In genomic region chr4:112085156-112086035, GRCh38 we compare ENCODE assay signal across 19 cellular contexts. TPM values are rescaled to one million over a fixed set of nuclear protein-coding genes. Genes with fewer than 3 reads are reported as not detected.
A peak's percentile ranks its signal among the peaks of the same experiment; 100 is the strongest.
DNase-seq lines count a peak whose midpoint lies in the region; ATAC-seq and TF ChIP-seq lines count a peak whose summit lies in the region.
"Had no signal": no experiment of that assay in that cellular context is flagged by ENCODE, and none has a peak within 500 bp of the region (broad histone marks: within the 10 kb centered on the region; RNA-seq: fewer than 3 reads in every experiment).

No MANE protein-coding gene starts in this region.

- no peak for DNase-seq in activated naive CD8-positive, alpha-beta T cell treated with anti-CD3 and anti-CD28 coated beads, Interleukin-2, amount 10 ng/mL, durations not matched to agents 7 days and 5 days
- no peak for DNase-seq in activated naive CD8-positive, alpha-beta T cell treated with anti-CD3 and anti-CD28 coated beads for 36 hours
- peak; percentile 68 for DNase-seq in NB4 (ENCODE audit: low read depth)
- peak; percentile 26 to 54 for DNase-seq in cardiac fibroblast (ENCODE audit: low read depth in 2 of 2)
- no peak for DNase-seq in spleen
- no peak for DNase-seq in NCI-H2227 treated with DMSO at 0.1 percent for 48 hours (lab: John Stamatoyannopoulos, UW)
- no peak for DNase-seq in central memory CD4-positive, alpha-beta T cell
- no peak for DNase-seq in occipital lobe (lab: John Stamatoyannopoulos, UW)
- DNase-seq: 8988T; activated T-cell treated with anti-CD3 and anti-CD28 coated beads, Interleukin-2, amount 50 U/mL, for 72 hours; amygdala; CD8-positive, alpha-beta memory T cell; cortex of kidney; HFFc6; KBM-7; NCI-H2081 treated with DMSO at 0.1 percent for 48 hours; NK-92 treated with Interleukin-12 subunit alpha and Interleukin-12 subunit beta, amount 100 ng/mL, for 24 hours; thyroid gland had no signal

- peaks cover 18% of the 10 kb centered on the region for H3K27me3 Mint-ChIP-seq in activated naive CD8-positive, alpha-beta T cell treated with anti-CD3 and anti-CD28 coated beads, Interleukin-2, amount 10 ng/mL, durations not matched to agents 7 days and 5 days
- H3K27me3 Mint-ChIP-seq in activated naive CD8-positive, alpha-beta T cell treated with anti-CD3 and anti-CD28 coated beads for 36 hours = peaks cover 4% of the 10 kb centered on the region

- POLR2A ChIA-PET in activated naive CD8-positive, alpha-beta T cell treated with anti-CD3 and anti-CD28 coated beads, Interleukin-2, amount 10 ng/mL, durations not matched to agents 7 days and 5 days (lab: Charles Lee) = no interaction called here

- peak overlapping the region in 5 of 8 donors; percentile 21 to 63 (median 58) for H3K27ac ChIP-seq in spleen
- H3K27ac ChIP-seq: prostate gland, thyroid gland had no signal

- no peaks in the 10 kb centered on the region for H3K27me3 ChIP-seq in spleen (replicated peaks in 1 of 7)
- H3K27me3 ChIP-seq: thyroid gland had no signal

- peak overlapping the region; percentile 43 for H3K27ac Mint-ChIP-seq in activated naive CD8-positive, alpha-beta T cell treated with anti-CD3 and anti-CD28 coated beads, Interleukin-2, amount 10 ng/mL, durations not matched to agents 7 days and 5 days
- no peak overlapping the region for H3K27ac Mint-ChIP-seq in activated naive CD8-positive, alpha-beta T cell treated with anti-CD3 and anti-CD28 coated beads for 36 hours
- H3K27ac Mint-ChIP-seq: activated T-cell treated with anti-CD3 and anti-CD28 coated beads, Interleukin-2, amount 50 U/mL, for 72 hours; CD8-positive, alpha-beta memory T cell had no signal

- no peaks in the 10 kb centered on the region for H3K9me3 Mint-ChIP-seq in activated naive CD8-positive, alpha-beta T cell treated with anti-CD3 and anti-CD28 coated beads, Interleukin-2, amount 10 ng/mL, durations not matched to agents 7 days and 5 days
- peaks cover 4% of the 10 kb centered on the region for H3K9me3 Mint-ChIP-seq in activated naive CD8-positive, alpha-beta T cell treated with anti-CD3 and anti-CD28 coated beads for 36 hours
- H3K9me3 Mint-ChIP-seq: activated T-cell treated with anti-CD3 and anti-CD28 coated beads, Interleukin-2, amount 50 U/mL, for 72 hours; CD8-positive, alpha-beta memory T cell; HFFc6 had no signal

- H3K4me3 ChIP-seq in NB4 (ENCODE audit: low read depth, low read length) (no peak overlapping the region), cardiac fibroblast (replicated peaks in 1 of 2; ENCODE audit: low read depth in 2 of 2, low read length in 2 of 2) (no peak overlapping the region), spleen (peak overlapping the region in 1 of 8 donors; percentile 15)
- H3K4me3 ChIP-seq: prostate gland, thyroid gland had no signal

- 57 to 84% (median 73%) methylated on average over 6 of the region's 6 CpGs for WGBS in spleen, 5 donors

- peaks cover 2% of the 10 kb centered on the region for H3K36me3 Mint-ChIP-seq in activated naive CD8-positive, alpha-beta T cell treated with anti-CD3 and anti-CD28 coated beads, Interleukin-2, amount 10 ng/mL, durations not matched to agents 7 days and 5 days
- H3K36me3 Mint-ChIP-seq in activated naive CD8-positive, alpha-beta T cell treated with anti-CD3 and anti-CD28 coated beads for 36 hours = no peaks in the 10 kb centered on the region
- H3K36me3 Mint-ChIP-seq: CD8-positive, alpha-beta memory T cell had no signal

- H3K9me3 ChIP-seq in spleen = no peaks in the 10 kb centered on the region
- H3K9me3 ChIP-seq: prostate gland, thyroid gland had no signal

- intact Hi-C loops in spleen (cut with DNase I; ENCODE audit: low total_unique reads) = no loop called here

- no peak for ATAC-seq in activated naive CD8-positive, alpha-beta T cell treated with anti-CD3 and anti-CD28 coated beads, Interleukin-2, amount 10 ng/mL, durations not matched to agents 7 days and 5 days (ENCODE audit: low read depth)

- peaks cover 0 to 7% (median 0%) of the 10 kb centered on the region in 6 donors for H3K4me1 ChIP-seq in spleen
- H3K4me1 ChIP-seq: prostate gland, thyroid gland had no signal

- no peak for TF ChIP-seq CTCF in NB4 (IDR thresholded peaks at IDR 0.05; ENCODE audit: low read depth, low read length)
- no peak for TF ChIP-seq CTCF in cardiac fibroblast (IDR thresholded peaks at IDR 0.05; ENCODE audit: low read depth, low read length)
- TF ChIP-seq CTCF in spleen (IDR thresholded peaks at IDR 0.05 in 8 of 11, conservative IDR thresholded peaks at IDR 0.05 in 3 of 11) = no peak

- no peaks in the 10 kb centered on the region for H3K36me3 ChIP-seq in spleen
- H3K36me3 ChIP-seq: prostate gland, thyroid gland had no signal

- TF ChIP-seq POLR2A in NB4 (IDR thresholded peaks at IDR 0.05; ENCODE audit: extremely low read depth, insufficient read length) (no peak), spleen (IDR thresholded peaks at IDR 0.05) (no peak)

- peaks cover 5% of the 10 kb centered on the region for H3K4me1 Mint-ChIP-seq in activated naive CD8-positive, alpha-beta T cell treated with anti-CD3 and anti-CD28 coated beads, Interleukin-2, amount 10 ng/mL, durations not matched to agents 7 days and 5 days
- peaks cover 3% of the 10 kb centered on the region for H3K4me1 Mint-ChIP-seq in activated naive CD8-positive, alpha-beta T cell treated with anti-CD3 and anti-CD28 coated beads for 36 hours
- H3K4me1 Mint-ChIP-seq: CD8-positive, alpha-beta memory T cell had no signal

- H3K4me3 Mint-ChIP-seq in activated naive CD8-positive, alpha-beta T cell treated with anti-CD3 and anti-CD28 coated beads, Interleukin-2, amount 10 ng/mL, durations not matched to agents 7 days and 5 days = no peak overlapping the region
- no peak overlapping the region for H3K4me3 Mint-ChIP-seq in activated naive CD8-positive, alpha-beta T cell treated with anti-CD3 and anti-CD28 coated beads for 36 hours
- H3K4me3 Mint-ChIP-seq: activated T-cell treated with anti-CD3 and anti-CD28 coated beads, Interleukin-2, amount 50 U/mL, for 72 hours; CD8-positive, alpha-beta memory T cell; HFFc6 had no signal

RNA-seq across cellular contexts. Expression of gene FAM241A, which starts 59.9 kb away (rescaled TPM):
- 1 to 10 TPM; 1.9 to 2.0 TPM for total RNA-seq in activated naive CD8-positive, alpha-beta T cell treated with anti-CD3 and anti-CD28 coated beads, Interleukin-2, amount 10 ng/mL, durations not matched to agents 7 days and 5 days
- total RNA-seq in activated naive CD8-positive, alpha-beta T cell treated with anti-CD3 and anti-CD28 coated beads for 36 hours = 1 to 10 TPM; 7.4 to 7.5 TPM
- total RNA-seq in spleen = 1 to 10 TPM; 3.0 to 6.0 (median 4.1) TPM
- 1 to 10 TPM; 1.7 to 3.1 (median 1.7) TPM for polyA plus RNA-seq in spleen
- 10.6 TPM for total RNA-seq in occipital lobe

Comparison
In these comparisons a context has a peak if more than half of its experiments do, and no peak if none do; other contexts are left out.
1. DNase-seq: peak in NB4 (single experiment) and cardiac fibroblast (2 of 2); none in activated naive CD8-positive, alpha-beta T cell treated with anti-CD3 and anti-CD28 coated beads, Interleukin-2, amount 10 ng/mL, durations not matched to agents 7 days and 5 days (single experiment), activated naive CD8-positive, alpha-beta T cell treated with anti-CD3 and anti-CD28 coated beads for 36 hours (single experiment), spleen (single experiment), NCI-H2227 treated with DMSO at 0.1 percent for 48 hours (single experiment), central memory CD4-positive, alpha-beta T cell (single experiment) and occipital lobe (single experiment).